30 cellular contexts compared by ENCODE assay signal in the genomic region with DNA sequence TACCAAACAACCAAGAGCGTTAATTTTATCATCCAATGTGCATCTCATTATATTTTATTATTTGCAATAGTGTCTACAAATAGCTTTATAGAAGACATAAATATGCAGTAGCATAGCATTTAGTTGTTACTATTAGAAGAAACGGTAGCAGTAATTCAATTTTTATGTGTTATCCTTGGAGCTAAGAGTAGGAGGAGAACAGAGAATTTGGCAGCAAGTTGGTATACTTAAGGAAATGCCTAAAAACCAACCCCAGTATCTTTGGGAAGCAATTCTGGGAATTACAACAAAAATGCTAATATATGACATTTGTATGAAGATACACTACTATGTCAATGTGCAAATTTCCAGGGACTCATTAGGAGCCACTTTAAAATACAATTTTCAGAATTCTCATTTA.
"Had no signal": no experiment of that assay in that cellular context is flagged by ENCODE, and none has a peak within 500 bp of the region (broad histone marks: within the 10 kb centered on the region; RNA-seq: fewer than 3 reads in every experiment).

No MANE protein-coding gene starts in this region.

- DNase-seq: dermis blood vessel endothelial cell; effector memory CD4-positive, alpha-beta T cell; erythroblast; esophagus squamous epithelium; foreskin keratinocyte; heart left ventricle; kidney; left lung; mesenchymal stem cell; mucosa of descending colon; naive B cell; stimulated activated CD4-positive, alpha-beta T cell treated with anti-CD3 and anti-CD28 coated beads, Interleukin-12 subunit alpha, Interleukin-12 subunit beta, amount 100 ng/mL, for 4 hours; stimulated activated CD4-positive, alpha-beta T cell treated with anti-CD3 and anti-CD28 coated beads, Interleukin-1b, Interleukin-23, amount 100 ng/mL, for 48 hours; stimulated activated CD4-positive, alpha-beta T cell treated with anti-CD3 and anti-CD28 coated beads, Interleukin-4, amount 100 ng/mL, for 1 hour; stimulated activated naive CD8-positive, alpha-beta T cell treated with anti-CD3 and anti-CD28 coated beads, Interleukin-15, Interleukin-2, amounts not matched to agents 100 U/mL and 50 U/mL, for 24 hours; transverse colon; upper lobe of right lung; uterus had no signal

- H3K27ac Mint-ChIP-seq: mesothelial cell of epicardium; naive B cell; natural killer cell treated with Interleukin-12 subunit alpha and Interleukin-12 subunit beta and Interleukin-15 and Interleukin-18, amount 100 ng/mL, for 72 hours; neural progenitor cell; stimulated activated effector memory CD8-positive, alpha-beta T cell treated with anti-CD3 and anti-CD28 coated beads, Interleukin-12 subunit alpha, Interleukin-12 subunit beta, amount 100 ng/mL, for 72 hours had no signal

- FAIRE-seq: kidney had no signal

- H3K36me3 Mint-ChIP-seq: mesothelial cell of epicardium; naive B cell; natural killer cell treated with Interleukin-12 subunit alpha and Interleukin-12 subunit beta and Interleukin-15 and Interleukin-18, amount 100 ng/mL, for 72 hours; neural progenitor cell; stimulated activated effector memory CD8-positive, alpha-beta T cell treated with anti-CD3 and anti-CD28 coated beads, Interleukin-12 subunit alpha, Interleukin-12 subunit beta, amount 100 ng/mL, for 72 hours had no signal

- H3K9me3 ChIP-seq: esophagus squamous epithelium, gastroesophageal sphincter, left lung, mucosa of descending colon, prostate gland, right atrium auricular region, suprapubic skin, transverse colon, upper lobe of right lung, uterus had no signal

- ATAC-seq: foreskin keratinocyte; gastroesophageal sphincter; heart left ventricle; left lung; mucosa of descending colon; natural killer cell treated with Interleukin-12 subunit alpha and Interleukin-12 subunit beta and Interleukin-15 and Interleukin-18, amount 100 ng/mL, for 72 hours; sciatic nerve; stimulated activated effector memory CD8-positive, alpha-beta T cell treated with anti-CD3 and anti-CD28 coated beads, Interleukin-12 subunit alpha, Interleukin-12 subunit beta, amount 100 ng/mL, for 72 hours; stimulated activated naive CD8-positive, alpha-beta T cell treated with anti-CD3 and anti-CD28 coated beads, Interleukin-15, Interleukin-2, amounts not matched to agents 100 U/mL and 50 U/mL, for 24 hours; upper lobe of right lung had no signal

- H3K27ac ChIP-seq: coronary artery, esophagus squamous epithelium, foreskin keratinocyte, gastroesophageal sphincter, heart left ventricle, hepatocyte, left lung, neural progenitor cell, prostate gland, right atrium auricular region, suprapubic skin, transverse colon, upper lobe of right lung, uterus had no signal

- H3K4me3 Mint-ChIP-seq: mesothelial cell of epicardium; naive B cell; natural killer cell treated with Interleukin-12 subunit alpha and Interleukin-12 subunit beta and Interleukin-15 and Interleukin-18, amount 100 ng/mL, for 72 hours; neural progenitor cell; stimulated activated effector memory CD8-positive, alpha-beta T cell treated with anti-CD3 and anti-CD28 coated beads, Interleukin-12 subunit alpha, Interleukin-12 subunit beta, amount 100 ng/mL, for 72 hours had no signal

- H3K4me3 ChIP-seq: coronary artery, esophagus squamous epithelium, gastroesophageal sphincter, heart left ventricle, hepatocyte, left lung, mucosa of descending colon, neural progenitor cell, prostate gland, right atrium auricular region, smooth muscle cell, suprapubic skin, transverse colon, upper lobe of right lung, uterus had no signal

- H3K4me1 ChIP-seq: esophagus squamous epithelium, foreskin keratinocyte, gastroesophageal sphincter, left lung, neural progenitor cell, prostate gland, suprapubic skin, transverse colon, upper lobe of right lung, uterus had no signal

- H3K9me3 Mint-ChIP-seq: natural killer cell treated with Interleukin-12 subunit alpha and Interleukin-12 subunit beta and Interleukin-15 and Interleukin-18, amount 100 ng/mL, for 72 hours; stimulated activated effector memory CD8-positive, alpha-beta T cell treated with anti-CD3 and anti-CD28 coated beads, Interleukin-12 subunit alpha, Interleukin-12 subunit beta, amount 100 ng/mL, for 72 hours had no signal

- H3K36me3 ChIP-seq: esophagus squamous epithelium, gastroesophageal sphincter, heart left ventricle, left lung, neural progenitor cell, prostate gland, right atrium auricular region, suprapubic skin, transverse colon, upper lobe of right lung, uterus had no signal

- H3K27me3 ChIP-seq: esophagus squamous epithelium, foreskin keratinocyte, gastroesophageal sphincter, heart left ventricle, hepatocyte, left lung, neural progenitor cell, right atrium auricular region, suprapubic skin, transverse colon, upper lobe of right lung, uterus had no signal

- H3K9ac ChIP-seq: neural progenitor cell had no signal

- H3K4me1 Mint-ChIP-seq: naive B cell; neural progenitor cell; stimulated activated effector memory CD8-positive, alpha-beta T cell treated with anti-CD3 and anti-CD28 coated beads, Interleukin-12 subunit alpha, Interleukin-12 subunit beta, amount 100 ng/mL, for 72 hours had no signal
